ENCODE assay signal across 8 cellular contexts in genomic region chr6:44258325-44258863, GRCh38. TPM values are rescaled to one million over a fixed set of nuclear protein-coding genes. Genes with fewer than 3 reads are reported as not detected.
DNase-seq lines count a peak whose midpoint lies in the region; ATAC-seq and TF ChIP-seq lines count a peak whose summit lies in the region.
"Had no signal": no experiment of that assay in that cellular context is flagged by ENCODE, and none has a peak within 500 bp of the region (broad histone marks: within the 10 kb centered on the region; RNA-seq: fewer than 3 reads in every experiment).

No MANE protein-coding gene starts in this region.

- DNase-seq in GM12864 (ENCODE audit: low read depth) (no peak), COLO829 (ENCODE audit: low spot score) (no peak)
- no peak for DNase-seq in effector memory CD8-positive, alpha-beta T cell
- DNase-seq: GDM1 had no signal

- H3K4me3 ChIP-seq in GM12864 (ENCODE audit: low read depth, low read length) (peak overlapping the region; percentile 6; the same call in 1 of the 2 replicates), OCI-LY3 (ENCODE audit: low read length) (peak overlapping the region; percentile 84), skeletal muscle tissue (ENCODE audit: low read length in 3 of 3) (no peak overlapping the region)

- H4K20me1 ChIP-seq in OCI-LY3 (ENCODE audit: insufficient read depth, low read length) = peaks cover 40% of the 10 kb centered on the region

- no peak for ATAC-seq in effector memory CD8-positive, alpha-beta T cell (replicated peaks)
- ATAC-seq in HG03342 (IDR thresholded peaks at IDR 0.05; ENCODE audit: unreplicated experiment) (no peak), GM21737 (IDR thresholded peaks at IDR 0.05; ENCODE audit: unreplicated experiment) (no peak)

- no peaks in the 10 kb centered on the region for H3K9me3 ChIP-seq in OCI-LY3 (ENCODE audit: insufficient read depth, low read length)
- no peaks in the 10 kb centered on the region for H3K9me3 ChIP-seq in skeletal muscle tissue (ENCODE audit: control insufficient read depth in 3 of 3, low read length in 3 of 3)

- H3K27ac ChIP-seq in OCI-LY3 (ENCODE audit: low read length) = peak overlapping the region; percentile 94
- peak overlapping the region; percentile 87 for H3K27ac ChIP-seq in skeletal muscle tissue (ENCODE audit: low read depth, low read length)

- peaks cover 58 to 63% of the 10 kb centered on the region in 2 donors for H3K4me1 Mint-ChIP-seq in effector memory CD8-positive, alpha-beta T cell (ENCODE audit: low read depth in 2 of 2)

- H3K27me3 Mint-ChIP-seq in effector memory CD8-positive, alpha-beta T cell = no peaks in the 10 kb centered on the region

- H3K27me3 ChIP-seq in OCI-LY3 (ENCODE audit: low read depth, low read length) = no peaks in the 10 kb centered on the region
- no peaks in the 10 kb centered on the region for H3K27me3 ChIP-seq in skeletal muscle tissue (ENCODE audit: control insufficient read depth in 3 of 3, insufficient read depth in 3 of 3, low read length in 3 of 3)

- H3K4me1 ChIP-seq in OCI-LY3 (ENCODE audit: low read length) (peaks cover 66% of the 10 kb centered on the region), skeletal muscle tissue (ENCODE audit: control insufficient read depth in 3 of 3, insufficient read depth in 3 of 3, low read length in 3 of 3) (peaks cover 29 to 49% (median 36%) of the 10 kb centered on the region in 3 donors)

- H3K36me3 ChIP-seq in OCI-LY3 (replicated peaks; ENCODE audit: low read depth, low read length) (peaks cover 71% of the 10 kb centered on the region), skeletal muscle tissue (ENCODE audit: control insufficient read depth in 3 of 3, insufficient read depth in 3 of 3, low read length in 3 of 3) (peaks cover 25 to 31% (median 30%) of the 10 kb centered on the region in 3 donors)

- H3K36me3 Mint-ChIP-seq in effector memory CD8-positive, alpha-beta T cell (ENCODE audit: insufficient read depth) = peaks cover 84% of the 10 kb centered on the region

- H3K79me2 ChIP-seq in OCI-LY3 (ENCODE audit: low read length) = peaks cover 63% of the 10 kb centered on the region

- peak overlapping the region; percentile 85 to 88 for H3K4me3 Mint-ChIP-seq in effector memory CD8-positive, alpha-beta T cell

- TF ChIP-seq CTCF in GM12864 (IDR thresholded peaks at IDR 0.05; ENCODE audit: low read depth, low read length, missing control alignments) (no peak), OCI-LY3 (IDR thresholded peaks at IDR 0.05; ENCODE audit: low read depth, low read length) (no peak)

- peak overlapping the region; percentile 99 for H3K9ac ChIP-seq in OCI-LY3 (ENCODE audit: low read length)
- H3K9ac ChIP-seq in skeletal muscle tissue (ENCODE audit: low read depth in 1 of 3, low read length in 3 of 3) = peak overlapping the region in 2 of 3 donors; percentile 85 to 92

- H2AFZ ChIP-seq in OCI-LY3 (ENCODE audit: low read depth, low read length) = no peak overlapping the region

- peak overlapping the region; percentile 83 to 91 for H3K27ac Mint-ChIP-seq in effector memory CD8-positive, alpha-beta T cell

- no peaks in the 10 kb centered on the region for H3K9me3 Mint-ChIP-seq in effector memory CD8-positive, alpha-beta T cell

- H3K4me2 ChIP-seq in OCI-LY3 (ENCODE audit: low read length) = peak overlapping the region; percentile 99

RNA-seq across cellular contexts. Expression of gene SLC35B2, which starts 1.1 kb away (rescaled TPM):
- total RNA-seq in skeletal muscle tissue = 26.1 TPM

RNA-seq across cellular contexts. Expression of gene NFKBIE, which starts 7.0 kb away (rescaled TPM):
- total RNA-seq in skeletal muscle tissue = 6.3 TPM

RNA-seq across cellular contexts. Expression of gene HSP90AB1, which starts 11.5 kb away (rescaled TPM):
- 474 TPM for total RNA-seq in skeletal muscle tissue

RNA-seq across cellular contexts. Expression of gene TMEM151B, which starts 11.9 kb away (rescaled TPM):
- total RNA-seq in skeletal muscle tissue = not detected

RNA-seq across cellular contexts. Expression of gene SLC29A1, which starts 35.0 kb away (rescaled TPM):
- total RNA-seq in skeletal muscle tissue = 14.6 TPM

Comparison
In these comparisons a context has a peak if more than half of its experiments do, and no peak if none do; other contexts are left out.
1. H3K4me3 ChIP-seq: peak in GM12864 (single experiment) and OCI-LY3 (single experiment); none in skeletal muscle tissue (0 of 3).